1 cellular context compared by ENCODE assay signal in genomic region chr22:40044102-40044869, GRCh38.
TF ChIP-seq lines count a peak whose summit lies in the region.

No MANE protein-coding gene starts in this region.

TF ChIP-seq in HepG2, 621 proteins besides CTCF, POLR2A, EP300 and RAD21 (continued from another document and continues in another):
- TF ChIP-seq TAF1 (CRISPR knock-in tag; IDR thresholded peaks at IDR 0.05), result peak; percentile 81
- 0 out of 2 replicates have a peak, but pooled peaks have one; percentile 71 for TF ChIP-seq ZBTB10 (CRISPR knock-in tag; IDR thresholded peaks at IDR 0.05; ENCODE audit: borderline replicate concordance)
- no peak for TF ChIP-seq ZMYM2 (CRISPR knock-in tag; IDR thresholded peaks at IDR 0.05)
- no peak for TF ChIP-seq ZKSCAN1 (IDR thresholded peaks at IDR 0.05; ENCODE audit: low read length)
- no peak for TF ChIP-seq KAT2B (IDR thresholded peaks at IDR 0.05; ENCODE audit: borderline replicate concordance, low read depth, low read length)
- TF ChIP-seq HINFP (CRISPR knock-in tag; IDR thresholded peaks at IDR 0.05; ENCODE audit: low read depth), result no peak
- TF ChIP-seq TSC22D2 (CRISPR knock-in tag; IDR thresholded peaks at IDR 0.05; ENCODE audit: borderline replicate concordance), result no peak
- TF ChIP-seq EEA1 (CRISPR knock-in tag; IDR thresholded peaks at IDR 0.05; ENCODE audit: borderline replicate concordance), result no peak
- TF ChIP-seq SRSF4 (IDR thresholded peaks at IDR 0.05; ENCODE audit: low read depth, low read length, poor library complexity, severe bottlenecking), result no peak
- no peak for TF ChIP-seq ZNF644 (CRISPR knock-in tag; IDR thresholded peaks at IDR 0.05; ENCODE audit: low read depth)
- no peak for TF ChIP-seq ZMAT3 (CRISPR knock-in tag; conservative IDR thresholded peaks at IDR 0.05)
- TF ChIP-seq ZNF816 (CRISPR knock-in tag; IDR thresholded peaks at IDR 0.05; ENCODE audit: borderline replicate concordance), result no peak
- no peak for TF ChIP-seq ZNF503 (CRISPR knock-in tag; IDR thresholded peaks at IDR 0.05)
- no peak for TF ChIP-seq ZC3H13 (CRISPR knock-in tag; IDR thresholded peaks at IDR 0.05)
- TF ChIP-seq LBX2 (CRISPR knock-in tag; IDR thresholded peaks at IDR 0.05; ENCODE audit: borderline replicate concordance), result no peak
- TF ChIP-seq NBN (conservative IDR thresholded peaks at IDR 0.05), result no peak
- TF ChIP-seq DNMT1 (CRISPR knock-in tag; IDR thresholded peaks at IDR 0.05), result no peak
- no peak for TF ChIP-seq ADNP (CRISPR knock-in tag; IDR thresholded peaks at IDR 0.05)
- TF ChIP-seq PRPF4 (IDR thresholded peaks at IDR 0.05; ENCODE audit: low read depth, low read length, poor library complexity, severe bottlenecking), result no peak
- TF ChIP-seq TEF (CRISPR knock-in tag; IDR thresholded peaks at IDR 0.05), result peak; percentile 44; the same call in 1 of the 2 replicates
- no peak; the same call in 1 of the 2 replicates for TF ChIP-seq NFKBIZ (CRISPR knock-in tag; IDR thresholded peaks at IDR 0.05)
- no peak for TF ChIP-seq ZC3H4 (CRISPR knock-in tag; IDR thresholded peaks at IDR 0.05; ENCODE audit: borderline replicate concordance)
- no peak for TF ChIP-seq ZNF850 (CRISPR knock-in tag; conservative IDR thresholded peaks at IDR 0.05)
- no peak for TF ChIP-seq KLF9 (CRISPR knock-in tag; IDR thresholded peaks at IDR 0.05; ENCODE audit: low read depth)
- TF ChIP-seq NPAS2 (CRISPR knock-in tag; IDR thresholded peaks at IDR 0.05; ENCODE audit: borderline replicate concordance), result no peak
- no peak for TF ChIP-seq ZEB1 (IDR thresholded peaks at IDR 0.05; ENCODE audit: insufficient replicate concordance, low read depth)
- 0 out of 2 replicates have a peak, but pooled peaks have one; percentile 33 for TF ChIP-seq E2F2 (CRISPR knock-in tag; IDR thresholded peaks at IDR 0.05; ENCODE audit: borderline replicate concordance)
- no peak for TF ChIP-seq AHDC1 (CRISPR knock-in tag; IDR thresholded peaks at IDR 0.05; ENCODE audit: borderline replicate concordance)
- no peak for TF ChIP-seq ZNF691 (CRISPR knock-in tag; IDR thresholded peaks at IDR 0.05; ENCODE audit: borderline replicate concordance, low read depth)
- TF ChIP-seq NR2F1 (CRISPR knock-in tag; IDR thresholded peaks at IDR 0.05), result no peak
- no peak for TF ChIP-seq ATF6 (CRISPR knock-in tag; conservative IDR thresholded peaks at IDR 0.05)
- no peak for TF ChIP-seq SSRP1 (CRISPR knock-in tag; IDR thresholded peaks at IDR 0.05)
- TF ChIP-seq TRAFD1 (CRISPR knock-in tag; IDR thresholded peaks at IDR 0.05; ENCODE audit: borderline replicate concordance), result no peak
- TF ChIP-seq FOSL2 (CRISPR knock-in tag; IDR thresholded peaks at IDR 0.05), result no peak
- TF ChIP-seq TFE3 (CRISPR knock-in tag; IDR thresholded peaks at IDR 0.05), result 0 out of 2 replicates have a peak, but pooled peaks have one; percentile 16
